Comparison of ENCODE assay signal across 1 cellular context in genomic region chr21:43659136-43660000, GRCh38.
TF ChIP-seq lines count a peak whose summit lies in the region.

Gene HSF2BP (minus strand): TSS chr21:43659488. CDS start chr21:43658096, 1,392 bp downstream.
Gene RRP1B (plus strand): TSS chr21:43659560. CDS start chr21:43659665, 105 bp downstream.

TF ChIP-seq in HepG2, 621 proteins besides CTCF, POLR2A, EP300 and RAD21 (continued from another document and continues in another):
- TF ChIP-seq, protein P1, sequence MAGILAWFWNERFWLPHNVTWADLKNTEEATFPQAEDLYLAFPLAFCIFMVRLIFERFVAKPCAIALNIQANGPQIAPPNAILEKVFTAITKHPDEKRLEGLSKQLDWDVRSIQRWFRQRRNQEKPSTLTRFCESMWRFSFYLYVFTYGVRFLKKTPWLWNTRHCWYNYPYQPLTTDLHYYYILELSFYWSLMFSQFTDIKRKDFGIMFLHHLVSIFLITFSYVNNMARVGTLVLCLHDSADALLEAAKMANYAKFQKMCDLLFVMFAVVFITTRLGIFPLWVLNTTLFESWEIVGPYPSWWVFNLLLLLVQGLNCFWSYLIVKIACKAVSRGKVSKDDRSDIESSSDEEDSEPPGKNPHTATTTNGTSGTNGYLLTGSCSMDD (CRISPR knock-in tag; IDR thresholded peaks at IDR 0.05): peak; percentile 94; the same call in 1 of the 2 replicates
- TF ChIP-seq ZKSCAN5 (CRISPR knock-in tag; IDR thresholded peaks at IDR 0.05) (no peak), HES4 (CRISPR knock-in tag; IDR thresholded peaks at IDR 0.05; ENCODE audit: borderline replicate concordance) (peak; percentile 94), RXRA (CRISPR knock-in tag; IDR thresholded peaks at IDR 0.05) (no peak; the same call in 1 of the 2 replicates), PCBP2 (optimal IDR thresholded peaks at IDR 0.05; ENCODE audit: low read depth, low read length, poor library complexity, severe bottlenecking) (no peak), SKI (IDR thresholded peaks at IDR 0.05; ENCODE audit: partially characterized antibody) (peak; percentile 90), THAP7 (CRISPR knock-in tag; IDR thresholded peaks at IDR 0.05) (no peak), AHDC1 (CRISPR knock-in tag; IDR thresholded peaks at IDR 0.05; ENCODE audit: borderline replicate concordance) (0 out of 2 replicates have a peak, but pooled peaks have one; percentile 15), MED8 (CRISPR knock-in tag; IDR thresholded peaks at IDR 0.05; ENCODE audit: insufficient replicate concordance) (peak; percentile 81), PAX8 (CRISPR knock-in tag; IDR thresholded peaks at IDR 0.05; ENCODE audit: borderline replicate concordance) (no peak), ZNF609 (CRISPR knock-in tag; IDR thresholded peaks at IDR 0.05; ENCODE audit: borderline replicate concordance) (no peak; the same call in 1 of the 2 replicates), JUND (CRISPR knock-in tag; IDR thresholded peaks at IDR 0.05) (no peak), ZNF382 (CRISPR knock-in tag; IDR thresholded peaks at IDR 0.05; ENCODE audit: borderline replicate concordance) (no peak), REPIN1 (CRISPR knock-in tag; IDR thresholded peaks at IDR 0.05; ENCODE audit: borderline replicate concordance, low read depth) (peak; percentile 78), FOXO1 (CRISPR knock-in tag; IDR thresholded peaks at IDR 0.05) (peak; percentile 36; the same call in 1 of the 2 replicates), ZNF432 (CRISPR knock-in tag; IDR thresholded peaks at IDR 0.05; ENCODE audit: borderline replicate concordance) (no peak; the same call in 1 of the 2 replicates), ZNF224 (CRISPR knock-in tag; IDR thresholded peaks at IDR 0.05) (peak; percentile 87; the same call in 1 of the 2 replicates), ZNF850 (CRISPR knock-in tag; conservative IDR thresholded peaks at IDR 0.05) (no peak), CEBPZ (IDR thresholded peaks at IDR 0.05; ENCODE audit: low read length) (no peak), MAF1 (CRISPR knock-in tag; IDR thresholded peaks at IDR 0.05; ENCODE audit: borderline replicate concordance) (no peak; the same call in 1 of the 2 replicates), ZMAT3 (CRISPR knock-in tag; conservative IDR thresholded peaks at IDR 0.05) (peak; percentile 95), HNF1A (IDR thresholded peaks at IDR 0.05; ENCODE audit: low read depth) (no peak), HNF1A (CRISPR knock-in tag; IDR thresholded peaks at IDR 0.05; ENCODE audit: borderline replicate concordance) (peak; percentile 68; the same call in 1 of the 2 replicates), GFI1 (CRISPR knock-in tag; IDR thresholded peaks at IDR 0.05; ENCODE audit: borderline replicate concordance) (no peak), HIVEP1 (CRISPR knock-in tag; IDR thresholded peaks at IDR 0.05) (peak; percentile 51; the same call in 1 of the 2 replicates), PHB2 (IDR thresholded peaks at IDR 0.05; ENCODE audit: partially characterized antibody) (no peak), ZNF547 (CRISPR knock-in tag; IDR thresholded peaks at IDR 0.05) (peak; percentile 97), HOXA5 (CRISPR knock-in tag; IDR thresholded peaks at IDR 0.05) (peak; percentile 89; the same call in 1 of the 2 replicates), AKAP8 (CRISPR knock-in tag; IDR thresholded peaks at IDR 0.05) (peak; percentile 58; the same call in 1 of the 2 replicates), DNMT3B (CRISPR knock-in tag; conservative IDR thresholded peaks at IDR 0.05) (peak; percentile 39; the same call in 1 of the 2 replicates)
- TF ChIP-seq, protein P2, sequence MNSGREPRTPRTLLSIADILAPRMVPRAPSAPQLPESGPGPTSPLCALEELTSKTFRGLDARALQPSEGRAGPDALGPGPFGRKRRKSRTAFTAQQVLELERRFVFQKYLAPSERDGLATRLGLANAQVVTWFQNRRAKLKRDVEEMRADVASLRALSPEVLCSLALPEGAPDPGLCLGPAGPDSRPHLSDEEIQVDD (CRISPR knock-in tag; IDR thresholded peaks at IDR 0.05; ENCODE audit: borderline replicate concordance): peak; percentile 96; the same call in 1 of the 2 replicates
- TF ChIP-seq, protein P3, sequence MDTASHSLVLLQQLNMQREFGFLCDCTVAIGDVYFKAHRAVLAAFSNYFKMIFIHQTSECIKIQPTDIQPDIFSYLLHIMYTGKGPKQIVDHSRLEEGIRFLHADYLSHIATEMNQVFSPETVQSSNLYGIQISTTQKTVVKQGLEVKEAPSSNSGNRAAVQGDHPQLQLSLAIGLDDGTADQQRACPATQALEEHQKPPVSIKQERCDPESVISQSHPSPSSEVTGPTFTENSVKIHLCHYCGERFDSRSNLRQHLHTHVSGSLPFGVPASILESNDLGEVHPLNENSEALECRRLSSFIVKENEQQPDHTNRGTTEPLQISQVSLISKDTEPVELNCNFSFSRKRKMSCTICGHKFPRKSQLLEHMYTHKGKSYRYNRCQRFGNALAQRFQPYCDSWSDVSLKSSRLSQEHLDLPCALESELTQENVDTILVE (CRISPR knock-in tag; IDR thresholded peaks at IDR 0.05): peak; percentile 51; the same call in 1 of the 2 replicates
- TF ChIP-seq, protein P4, sequence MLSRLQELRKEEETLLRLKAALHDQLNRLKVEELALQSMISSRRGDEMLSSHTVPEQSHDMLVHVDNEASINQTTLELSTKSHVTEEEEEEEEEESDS (CRISPR knock-in tag; IDR thresholded peaks at IDR 0.05; ENCODE audit: borderline replicate concordance): no peak
